24 cellular contexts compared by ENCODE assay signal in genomic region chr5:13503017-13503416, GRCh38.
"Had no signal": no experiment of that assay in that cellular context is flagged by ENCODE, and none has a peak within 500 bp of the region (broad histone marks: within the 10 kb centered on the region; RNA-seq: fewer than 3 reads in every experiment).

No MANE protein-coding gene starts in this region.

- ATAC-seq: activated CD8-positive, alpha-beta memory T cell treated with anti-CD3 and anti-CD28 coated beads, Interleukin-2, amount 10 ng/mL, durations not matched to agents 7 days and 5 days; T-helper 17 cell had no signal

- H3K4me3 ChIP-seq: cardiac muscle cell, PC-9 had no signal

- H3K4me1 Mint-ChIP-seq: activated B cell treated with CpG ODN at 0.5 μM for 24 hours; activated CD4-positive, alpha-beta T cell treated with anti-CD3 and anti-CD28 coated beads, Interleukin-2, amount 10 ng/mL, durations not matched to agents 24 days and 14 days; activated CD8-positive, alpha-beta memory T cell treated with anti-CD3 and anti-CD28 coated beads, Interleukin-2, amount 10 ng/mL, durations not matched to agents 7 days and 5 days; T-helper 17 cell had no signal

- H3K27me3 Mint-ChIP-seq: activated B cell treated with CpG ODN at 0.5 μM for 24 hours; activated CD4-positive, alpha-beta T cell treated with anti-CD3 and anti-CD28 coated beads, Interleukin-2, amount 10 ng/mL, durations not matched to agents 24 days and 14 days; activated CD8-positive, alpha-beta memory T cell treated with anti-CD3 and anti-CD28 coated beads, Interleukin-2, amount 10 ng/mL, durations not matched to agents 7 days and 5 days; activated naive CD8-positive, alpha-beta T cell; activated T-cell treated with anti-CD3 and anti-CD28 coated beads, Interleukin-2, amount 50 U/mL, for 24 hours; brain; T-helper 17 cell had no signal

- FAIRE-seq: astrocyte had no signal

- H3K36me3 Mint-ChIP-seq: activated CD8-positive, alpha-beta memory T cell treated with anti-CD3 and anti-CD28 coated beads, Interleukin-2, amount 10 ng/mL, durations not matched to agents 7 days and 5 days; activated naive CD8-positive, alpha-beta T cell; brain had no signal

- H3K9ac ChIP-seq: KMS-11 had no signal

- H3K36me3 ChIP-seq: cardiac muscle cell had no signal

- H3K9me3 Mint-ChIP-seq: brain had no signal

- H3K4me2 ChIP-seq: KMS-11, PC-9 had no signal

- H2AFZ ChIP-seq: PC-9 had no signal

- H3K27me3 ChIP-seq: cardiac muscle cell had no signal

- H3K4me3 Mint-ChIP-seq: activated B cell treated with CpG ODN at 0.5 μM for 24 hours; activated CD4-positive, alpha-beta T cell treated with anti-CD3 and anti-CD28 coated beads, Interleukin-2, amount 10 ng/mL, durations not matched to agents 24 days and 14 days; activated CD8-positive, alpha-beta memory T cell treated with anti-CD3 and anti-CD28 coated beads, Interleukin-2, amount 10 ng/mL, durations not matched to agents 7 days and 5 days; activated naive CD8-positive, alpha-beta T cell; activated T-cell treated with anti-CD3 and anti-CD28 coated beads, Interleukin-2, amount 50 U/mL, for 24 hours; activated T-helper 1 cell treated with anti-CD3 and anti-CD28 coated beads, Interleukin-12 subunit alpha, Interleukin-12 subunit beta, Interleukin-2, Interleukin-4 antibody, amounts not matched to agents 30 ng/mL and 10 ng/mL and 1 ng/mL, durations not matched to agents 14 hours and 24 hours and 36 hours; brain; T-helper 17 cell had no signal

- H3K27ac Mint-ChIP-seq: activated B cell treated with CpG ODN at 0.5 μM for 24 hours; activated CD4-positive, alpha-beta T cell treated with anti-CD3 and anti-CD28 coated beads, Interleukin-2, amount 10 ng/mL, durations not matched to agents 24 days and 14 days; activated CD8-positive, alpha-beta memory T cell treated with anti-CD3 and anti-CD28 coated beads, Interleukin-2, amount 10 ng/mL, durations not matched to agents 7 days and 5 days; activated naive CD8-positive, alpha-beta T cell; activated T-cell treated with anti-CD3 and anti-CD28 coated beads, Interleukin-2, amount 50 U/mL, for 24 hours; activated T-helper 1 cell treated with anti-CD3 and anti-CD28 coated beads, Interleukin-12 subunit alpha, Interleukin-12 subunit beta, Interleukin-2, Interleukin-4 antibody, amounts not matched to agents 30 ng/mL and 10 ng/mL and 1 ng/mL, durations not matched to agents 14 hours and 24 hours and 36 hours; brain; T-helper 17 cell had no signal

- DNase-seq: activated B cell treated with CpG ODN at 0.5 μM for 24 hours; activated CD4-positive, alpha-beta T cell treated with anti-CD3 and anti-CD28 coated beads for 1 hour; activated CD4-positive, alpha-beta T cell treated with anti-CD3 and anti-CD28 coated beads, Interleukin-2, amount 10 ng/mL, durations not matched to agents 24 days and 14 days; activated CD4-positive, alpha-beta T cell treated with anti-CD3 and anti-CD28 coated beads, Interleukin-2, amount 50 U/mL, for 48 hours; activated CD8-positive, alpha-beta memory T cell treated with anti-CD3 and anti-CD28 coated beads, Interleukin-2, amount 10 ng/mL, durations not matched to agents 7 days and 5 days; activated effector memory CD4-positive, alpha-beta T cell treated with Interleukin-2 at 50 U/mL for 16 hours; activated naive CD4-positive, alpha-beta T cell; activated T-cell treated with anti-CD3 and anti-CD28 coated beads, Interleukin-2, amount 50 U/mL, for 24 hours; MM.1S; NCI-H1105 treated with DMSO at 0.1 percent for 48 hours; NCI-H146; NCI-H187 treated with DMSO at 0.1 percent for 48 hours; NCI-H345; NCI-H510A; PC-9; SIG-M5; T-helper 17 cell; T-helper 9 cell had no signal

- H3K27ac ChIP-seq: cardiac muscle cell, KMS-11, PC-9 had no signal
